1 cellular context compared by ENCODE assay signal in the genomic region with DNA sequence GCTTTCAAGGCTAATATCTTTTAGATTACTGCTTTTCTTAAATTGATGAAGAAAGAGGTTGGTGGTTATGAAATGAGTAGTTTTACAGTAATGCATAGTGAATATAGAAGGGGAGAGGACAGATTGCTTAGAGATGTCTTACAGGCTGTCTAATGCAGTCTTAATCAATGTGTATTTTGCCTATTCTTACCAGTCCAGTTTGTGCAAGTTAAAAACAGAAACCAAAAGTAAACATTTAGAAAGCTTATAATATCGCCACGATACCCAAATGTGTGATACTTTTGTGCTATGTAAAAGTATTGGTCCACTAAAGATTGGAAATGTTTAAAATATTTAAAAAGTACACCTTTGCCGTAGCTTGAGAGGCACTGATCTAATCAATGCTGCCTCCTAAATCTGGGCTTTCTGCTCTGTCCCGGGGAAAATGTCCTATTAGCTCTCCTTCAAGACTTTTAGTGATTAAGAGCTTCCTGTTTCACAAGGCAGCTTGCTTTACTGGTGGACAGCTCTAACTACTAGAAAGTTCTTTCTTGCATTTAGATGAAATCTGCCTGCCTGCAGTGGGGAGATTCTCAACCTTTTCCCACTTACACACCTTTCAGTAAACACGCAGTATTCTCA.
TF ChIP-seq lines count a peak whose summit lies in the region.

No MANE protein-coding gene starts in this region.

TF ChIP-seq in liver, 16 proteins besides CTCF, POLR2A, EP300 and RAD21 (continued from another document):
- TF ChIP-seq, protein P1, sequence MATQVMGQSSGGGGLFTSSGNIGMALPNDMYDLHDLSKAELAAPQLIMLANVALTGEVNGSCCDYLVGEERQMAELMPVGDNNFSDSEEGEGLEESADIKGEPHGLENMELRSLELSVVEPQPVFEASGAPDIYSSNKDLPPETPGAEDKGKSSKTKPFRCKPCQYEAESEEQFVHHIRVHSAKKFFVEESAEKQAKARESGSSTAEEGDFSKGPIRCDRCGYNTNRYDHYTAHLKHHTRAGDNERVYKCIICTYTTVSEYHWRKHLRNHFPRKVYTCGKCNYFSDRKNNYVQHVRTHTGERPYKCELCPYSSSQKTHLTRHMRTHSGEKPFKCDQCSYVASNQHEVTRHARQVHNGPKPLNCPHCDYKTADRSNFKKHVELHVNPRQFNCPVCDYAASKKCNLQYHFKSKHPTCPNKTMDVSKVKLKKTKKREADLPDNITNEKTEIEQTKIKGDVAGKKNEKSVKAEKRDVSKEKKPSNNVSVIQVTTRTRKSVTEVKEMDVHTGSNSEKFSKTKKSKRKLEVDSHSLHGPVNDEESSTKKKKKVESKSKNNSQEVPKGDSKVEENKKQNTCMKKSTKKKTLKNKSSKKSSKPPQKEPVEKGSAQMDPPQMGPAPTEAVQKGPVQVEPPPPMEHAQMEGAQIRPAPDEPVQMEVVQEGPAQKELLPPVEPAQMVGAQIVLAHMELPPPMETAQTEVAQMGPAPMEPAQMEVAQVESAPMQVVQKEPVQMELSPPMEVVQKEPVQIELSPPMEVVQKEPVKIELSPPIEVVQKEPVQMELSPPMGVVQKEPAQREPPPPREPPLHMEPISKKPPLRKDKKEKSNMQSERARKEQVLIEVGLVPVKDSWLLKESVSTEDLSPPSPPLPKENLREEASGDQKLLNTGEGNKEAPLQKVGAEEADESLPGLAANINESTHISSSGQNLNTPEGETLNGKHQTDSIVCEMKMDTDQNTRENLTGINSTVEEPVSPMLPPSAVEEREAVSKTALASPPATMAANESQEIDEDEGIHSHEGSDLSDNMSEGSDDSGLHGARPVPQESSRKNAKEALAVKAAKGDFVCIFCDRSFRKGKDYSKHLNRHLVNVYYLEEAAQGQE (IDR thresholded peaks at IDR 0.05): peak; percentile 58
